ENCODE assay signal across 8 cellular contexts in the genomic region with DNA sequence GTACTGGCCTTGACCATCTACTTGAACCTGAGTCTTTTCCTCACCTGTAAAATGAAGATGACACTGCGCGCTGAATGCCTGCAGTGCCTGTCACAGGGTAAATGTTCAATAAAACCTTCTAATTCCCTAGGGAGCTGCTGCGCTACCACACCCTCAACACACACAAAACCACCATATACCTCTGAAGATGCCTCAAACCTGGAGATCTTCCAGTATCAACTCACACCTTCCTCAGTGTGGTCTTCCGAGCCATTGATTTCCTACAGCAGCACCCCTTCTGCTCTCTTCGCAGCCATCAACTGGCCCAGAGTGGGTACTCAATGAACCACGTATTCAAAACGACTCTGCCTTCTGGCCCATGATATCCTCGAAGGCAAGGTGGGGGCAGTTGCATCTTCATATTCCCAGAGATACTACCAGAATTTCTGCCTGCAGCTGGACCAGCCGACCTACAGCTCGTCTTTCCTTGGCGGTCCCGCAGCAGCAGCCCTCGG. TPM values are rescaled to one million over a fixed set of nuclear protein-coding genes. Genes with fewer than 3 reads are reported as not detected.
A peak's percentile ranks its signal among the peaks of the same experiment; 100 is the strongest.
DNase-seq lines count a peak whose midpoint lies in the region; ATAC-seq and TF ChIP-seq lines count a peak whose summit lies in the region.

No MANE protein-coding gene starts in this region.

- H3K4me3 Mint-ChIP-seq in stimulated activated naive CD8-positive, alpha-beta T cell treated with anti-CD3 and anti-CD28 coated beads, Interleukin-15, Interleukin-2, amounts not matched to agents 100 ng/mL and 50 ng/mL, for 24 hours: peak overlapping the region; percentile 98

- H3K36me3 Mint-ChIP-seq in stimulated activated naive CD8-positive, alpha-beta T cell treated with anti-CD3 and anti-CD28 coated beads, Interleukin-15, Interleukin-2, amounts not matched to agents 100 ng/mL and 50 ng/mL, for 24 hours (ENCODE audit: low read depth): peaks cover 57% of the 10 kb centered on the region

- WGBS in spleen, 5 donors: 5 to 12% (median 10%) methylated on average over 13 of the region's 13 CpGs

- no peak for TF ChIP-seq POLR2A in spleen (IDR thresholded peaks at IDR 0.05)

- H3K9me3 ChIP-seq in WERI-Rb-1 (ENCODE audit: severe bottlenecking): no peaks in the 10 kb centered on the region
- H3K9me3 ChIP-seq in left ventricle myocardium inferior (replicated peaks): no peaks in the 10 kb centered on the region
- H3K9me3 ChIP-seq in spleen: no peaks in the 10 kb centered on the region

- DNase-seq in stimulated activated naive CD8-positive, alpha-beta T cell treated with anti-CD3 and anti-CD28 coated beads, Interleukin-15, Interleukin-2, amounts not matched to agents 100 U/mL and 50 U/mL, for 24 hours: no peak
- DNase-seq in WERI-Rb-1 (no peak), left ventricle myocardium inferior (no peak), spleen (no peak), SW 1271 (lab: John Stamatoyannopoulos, UW) (no peak), HuH-7 (ENCODE audit: low spot score) (no peak), GM20000 (ENCODE audit: low spot score) (no peak)

- no peaks in the 10 kb centered on the region for H3K27me3 ChIP-seq in WERI-Rb-1 (ENCODE audit: insufficient read depth, low read depth, severe bottlenecking)
- H3K27me3 ChIP-seq in left ventricle myocardium inferior (ENCODE audit: low read depth): no peaks in the 10 kb centered on the region
- H3K27me3 ChIP-seq in spleen (replicated peaks in 1 of 7): no peaks in the 10 kb centered on the region

- H3K36me3 ChIP-seq in WERI-Rb-1: peaks cover 57% of the 10 kb centered on the region
- peaks cover 40% of the 10 kb centered on the region for H3K36me3 ChIP-seq in left ventricle myocardium inferior
- peaks cover 0 to 47% (median 40%) of the 10 kb centered on the region in 6 donors for H3K36me3 ChIP-seq in spleen

- peak overlapping the region; percentile 99 for H3K27ac Mint-ChIP-seq in stimulated activated naive CD8-positive, alpha-beta T cell treated with anti-CD3 and anti-CD28 coated beads, Interleukin-15, Interleukin-2, amounts not matched to agents 100 ng/mL and 50 ng/mL, for 24 hours

- peaks cover 48% of the 10 kb centered on the region for H3K4me1 ChIP-seq in left ventricle myocardium inferior
- peaks cover 16 to 50% (median 42%) of the 10 kb centered on the region in 6 donors for H3K4me1 ChIP-seq in spleen

- no peak for ATAC-seq in stimulated activated naive CD8-positive, alpha-beta T cell treated with anti-CD3 and anti-CD28 coated beads, Interleukin-15, Interleukin-2, amounts not matched to agents 100 U/mL and 50 U/mL, for 24 hours

- H3K9me3 Mint-ChIP-seq in stimulated activated naive CD8-positive, alpha-beta T cell treated with anti-CD3 and anti-CD28 coated beads, Interleukin-15, Interleukin-2, amounts not matched to agents 100 ng/mL and 50 ng/mL, for 24 hours: no peaks in the 10 kb centered on the region

- intact Hi-C loops in left ventricle myocardium inferior (cut with micrococcal nuclease): no loop called here
- intact Hi-C loops in spleen (cut with DNase I; ENCODE audit: low total_unique reads): no loop called here

- H3K4me3 ChIP-seq in WERI-Rb-1 (ENCODE audit: low read depth, low read length) (peak overlapping the region; percentile 97), left ventricle myocardium inferior (peak overlapping the region; percentile 80), spleen (peak overlapping the region; percentile 47 to 96 (median 86))

- H3K27ac ChIP-seq in WERI-Rb-1 (peak overlapping the region; percentile 99), left ventricle myocardium inferior (replicated peaks) (peak overlapping the region; percentile 94), spleen (peak overlapping the region; percentile 88 to 98 (median 94))

- TF ChIP-seq CTCF in WERI-Rb-1 (IDR thresholded peaks at IDR 0.05; ENCODE audit: low read depth, low read length) (no peak), left ventricle myocardium inferior (IDR thresholded peaks at IDR 0.05; ENCODE audit: borderline replicate concordance) (no peak), spleen (IDR thresholded peaks at IDR 0.05 in 8 of 11, conservative IDR thresholded peaks at IDR 0.05 in 3 of 11) (no peak), GM20000 (IDR thresholded peaks at IDR 0.05; ENCODE audit: extremely low read depth, missing control alignments) (no peak)

- H3K27me3 Mint-ChIP-seq in stimulated activated naive CD8-positive, alpha-beta T cell treated with anti-CD3 and anti-CD28 coated beads, Interleukin-15, Interleukin-2, amounts not matched to agents 100 ng/mL and 50 ng/mL, for 24 hours: no peaks in the 10 kb centered on the region

- H3K4me1 Mint-ChIP-seq in stimulated activated naive CD8-positive, alpha-beta T cell treated with anti-CD3 and anti-CD28 coated beads, Interleukin-15, Interleukin-2, amounts not matched to agents 100 ng/mL and 50 ng/mL, for 24 hours (ENCODE audit: low read depth): peaks cover 58% of the 10 kb centered on the region

RNA-seq across cellular contexts. Expression of a gene that starts 0.7 kb away (rescaled TPM):
- total RNA-seq in left ventricle myocardium inferior: 880 TPM
- 1,000 to 10,000 TPM in 6 of 7 donors, 100 to 1,000 TPM in 1; 911 to 1,835 (median 1,346) TPM for total RNA-seq in spleen
- 1,000 to 10,000 TPM; 3,289 to 6,164 (median 6,022) TPM for polyA plus RNA-seq in spleen

RNA-seq across cellular contexts. Expression of a gene that starts 44.2 kb away (rescaled TPM):
- total RNA-seq in left ventricle myocardium inferior: 76.2 TPM
- 10 to 100 TPM in 1 of 7 donors, 1 to 10 TPM in 6; 4.0 to 12.2 (median 8.0) TPM for total RNA-seq in spleen
- 1 to 10 TPM in 1 of 3 donors, under 1 TPM in 2; 0.78 to 2.6 (median 0.88) TPM for polyA plus RNA-seq in spleen
